8 cellular contexts compared by ENCODE assay signal in the genomic region with DNA sequence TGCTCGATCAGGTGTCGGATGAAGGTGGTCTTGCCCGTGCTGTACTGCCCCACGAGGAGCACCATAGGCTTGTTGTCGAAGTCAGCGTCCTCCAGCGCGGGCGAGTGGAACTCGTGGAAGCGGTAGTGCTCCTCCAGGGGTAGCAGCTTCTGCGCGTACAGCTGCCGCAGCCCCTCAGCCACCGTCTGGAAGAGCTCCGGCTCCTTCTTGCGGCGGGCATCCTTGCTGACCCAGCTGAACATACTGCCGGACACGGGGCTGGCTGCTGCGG. TPM values are rescaled to one million over a fixed set of nuclear protein-coding genes. Genes with fewer than 3 reads are reported as not detected.
DNase-seq lines count a peak whose midpoint lies in the region; ATAC-seq lines count a peak whose summit lies in the region.

No MANE protein-coding gene starts in this region.

- no peaks in the 10 kb centered on the region for H3K9me3 ChIP-seq in ectodermal cell (ENCODE audit: control insufficient read depth, low read length)

- H3K4me3 Mint-ChIP-seq in naive B cell: peak overlapping the region; percentile 89 to 99 (median 97)

- no peaks in the 10 kb centered on the region for H3K36me3 ChIP-seq in ectodermal cell (ENCODE audit: control insufficient read depth, insufficient read depth, low read length)

- H3K27ac Mint-ChIP-seq in naive B cell: peak overlapping the region; percentile 90 to 99 (median 96)

- WGBS in ectodermal cell, 2 experiments: 0% methylated on average over 21 of the region's 21 CpGs

- peaks cover 63 to 68% (median 67%) of the 10 kb centered on the region in 3 donors for H3K4me1 Mint-ChIP-seq in naive B cell

- no peaks in the 10 kb centered on the region for H3K27me3 ChIP-seq in ectodermal cell (ENCODE audit: control insufficient read depth, insufficient read depth, low read length, poor library complexity, severe bottlenecking)

- H3K9me3 Mint-ChIP-seq in naive B cell: no peaks in the 10 kb centered on the region

- ATAC-seq in naive B cell (ENCODE audit: low read depth in 2 of 2) (peak; percentile 29 to 35), GM18868 (IDR thresholded peaks at IDR 0.05; ENCODE audit: unreplicated experiment) (no peak), GM21723 (IDR thresholded peaks at IDR 0.05; ENCODE audit: unreplicated experiment) (no peak)

- no peaks in the 10 kb centered on the region for H3K27me3 Mint-ChIP-seq in naive B cell

- H3K36me3 Mint-ChIP-seq in naive B cell: peaks cover 0 to under 1% of the 10 kb centered on the region in 2 donors

- H3K27ac ChIP-seq in ectodermal cell (ENCODE audit: insufficient read depth, low read depth, low read length, poor library complexity, severe bottlenecking): no peak overlapping the region

- H3K4me1 ChIP-seq in ectodermal cell (ENCODE audit: control insufficient read depth, insufficient read depth, low read length): peaks cover 27% of the 10 kb centered on the region

- peak; percentile 52 for DNase-seq in NCI-H2171 treated with DMSO at 0.1 percent for 48 hours (lab: John Stamatoyannopoulos, UW)
- no peak for DNase-seq in NCI-H2171 (lab: John Stamatoyannopoulos, UW)
- DNase-seq in NOMO-1 treated with DMSO at 0.1 percent for 48 hours (lab: John Stamatoyannopoulos, UW; ENCODE audit: unreplicated experiment): peak; percentile 62
- DNase-seq in naive B cell: no peak
- DNase-seq in COR-L47 (lab: John Stamatoyannopoulos, UW): no peak

- peak overlapping the region; percentile 97 for H3K4me3 ChIP-seq in ectodermal cell (ENCODE audit: insufficient read depth, low read depth, low read length)

RNA-seq across cellular contexts. Expression of a gene that starts 0.3 kb away (rescaled TPM):
- polyA plus RNA-seq in ectodermal cell (2013, experiment 1 of 4): 40.0 TPM
- 43.2 TPM for polyA plus RNA-seq in ectodermal cell (2013, experiment 2 of 4)
- polyA plus RNA-seq in ectodermal cell (2013, experiment 3 of 4): 23.9 TPM
- polyA plus RNA-seq in ectodermal cell (2013, experiment 4 of 4): 27.4 TPM
- polyA plus RNA-seq in naive B cell (ENCODE audit: low read depth in 6 of 6): 100 to 1,000 TPM in 2 of 6 donors, 10 to 100 TPM in 4; 65.3 to 119 (median 90.7) TPM

RNA-seq across cellular contexts. Expression of a gene that starts 33.7 kb away (rescaled TPM):
- polyA plus RNA-seq in ectodermal cell (2013, experiment 1 of 4): 3.4 TPM
- polyA plus RNA-seq in ectodermal cell (2013, experiment 2 of 4): 3.4 TPM
- polyA plus RNA-seq in ectodermal cell (2013, experiment 3 of 4): 2.5 TPM
- 1.8 TPM for polyA plus RNA-seq in ectodermal cell (2013, experiment 4 of 4)
- under 1 TPM in 4 of 6 donors, not detected in 2; 0.17 to 0.57 (median 0.33) TPM for polyA plus RNA-seq in naive B cell (ENCODE audit: low read depth in 6 of 6)

RNA-seq across cellular contexts. Expression of a gene that starts 38.9 kb away (rescaled TPM):
- polyA plus RNA-seq in ectodermal cell (2013, experiment 1 of 4): 16.8 TPM
- polyA plus RNA-seq in ectodermal cell (2013, experiment 2 of 4): 18.1 TPM
- polyA plus RNA-seq in ectodermal cell (2013, experiment 3 of 4): 15.4 TPM
- 15.5 TPM for polyA plus RNA-seq in ectodermal cell (2013, experiment 4 of 4)
- polyA plus RNA-seq in naive B cell (ENCODE audit: low read depth in 6 of 6): 1 to 10 TPM in 5 of 6 donors, not detected in 1; 2.8 to 5.0 (median 3.4) TPM

RNA-seq across cellular contexts. Expression of a gene that starts 46.3 kb away (rescaled TPM):
- 13.4 TPM for polyA plus RNA-seq in ectodermal cell (2013, experiment 1 of 4)
- polyA plus RNA-seq in ectodermal cell (2013, experiment 2 of 4): 8.5 TPM
- polyA plus RNA-seq in ectodermal cell (2013, experiment 3 of 4): 11.4 TPM
- 9.0 TPM for polyA plus RNA-seq in ectodermal cell (2013, experiment 4 of 4)
- polyA plus RNA-seq in naive B cell (ENCODE audit: low read depth in 6 of 6): 10 to 100 TPM in 3 of 6 donors, 1 to 10 TPM in 3; 7.2 to 15.1 (median 10.2) TPM

RNA-seq across cellular contexts. Expression of a gene that starts 57.5 kb away (rescaled TPM):
- polyA plus RNA-seq in ectodermal cell (2013, experiment 1 of 4): 1.0 TPM
- 0.85 TPM for polyA plus RNA-seq in ectodermal cell (2013, experiment 2 of 4)
- polyA plus RNA-seq in ectodermal cell (2013, experiment 3 of 4): 0.80 TPM
- 0.32 TPM for polyA plus RNA-seq in ectodermal cell (2013, experiment 4 of 4)
- not detected for polyA plus RNA-seq in naive B cell (ENCODE audit: low read depth in 6 of 6)

Comparison
In these comparisons a context has a peak if more than half of its experiments do, and no peak if none do; other contexts are left out.
1. DNase-seq: peak in NCI-H2171 treated with DMSO at 0.1 percent for 48 hours (single experiment) and NOMO-1 treated with DMSO at 0.1 percent for 48 hours (single experiment); none in NCI-H2171 (single experiment), naive B cell (single experiment) and COR-L47 (single experiment).
2. ATAC-seq: peak in naive B cell (2 of 2); none in GM18868 (single experiment) and GM21723 (single experiment).